1 cellular context compared by ENCODE assay signal in the genomic region with DNA sequence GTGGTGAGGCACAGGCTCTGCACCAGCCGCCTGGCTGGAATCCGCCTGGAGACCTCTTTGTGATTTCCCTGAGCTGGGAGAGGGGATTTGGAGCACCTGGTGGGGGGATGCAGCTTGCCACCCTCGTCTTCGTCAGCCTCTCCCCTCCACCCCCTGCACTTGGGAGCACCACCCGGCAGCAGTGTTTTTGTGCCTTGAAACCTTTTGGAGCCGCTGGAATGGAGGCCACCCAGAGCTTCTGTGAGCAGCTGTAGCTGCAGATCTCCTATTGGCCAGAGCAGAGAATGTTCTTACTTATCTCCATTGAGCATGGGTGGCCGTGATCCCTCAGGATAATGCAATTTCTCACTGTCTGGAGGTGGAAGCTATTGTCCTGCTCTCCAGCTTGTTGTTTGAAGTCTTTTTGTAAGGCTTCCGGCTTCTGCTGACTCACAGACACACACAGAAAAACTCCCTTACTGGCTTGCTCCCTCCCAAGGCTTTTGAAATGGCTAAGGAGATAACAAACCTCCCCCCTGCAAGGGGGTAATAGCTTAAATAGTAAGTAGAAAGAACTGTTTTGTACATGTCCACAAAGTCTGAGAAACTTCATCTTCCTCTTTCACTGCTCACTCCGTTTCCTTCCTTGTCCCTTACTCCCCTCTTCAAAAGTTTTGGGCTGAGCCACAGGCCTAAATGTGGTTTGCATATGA.
TF ChIP-seq lines count a peak whose summit lies in the region.

No MANE protein-coding gene starts in this region.

TF ChIP-seq in K562, 482 proteins besides CTCF, POLR2A, EP300 and RAD21 (continued from another document and continues in another):
- TF ChIP-seq, protein P1, sequence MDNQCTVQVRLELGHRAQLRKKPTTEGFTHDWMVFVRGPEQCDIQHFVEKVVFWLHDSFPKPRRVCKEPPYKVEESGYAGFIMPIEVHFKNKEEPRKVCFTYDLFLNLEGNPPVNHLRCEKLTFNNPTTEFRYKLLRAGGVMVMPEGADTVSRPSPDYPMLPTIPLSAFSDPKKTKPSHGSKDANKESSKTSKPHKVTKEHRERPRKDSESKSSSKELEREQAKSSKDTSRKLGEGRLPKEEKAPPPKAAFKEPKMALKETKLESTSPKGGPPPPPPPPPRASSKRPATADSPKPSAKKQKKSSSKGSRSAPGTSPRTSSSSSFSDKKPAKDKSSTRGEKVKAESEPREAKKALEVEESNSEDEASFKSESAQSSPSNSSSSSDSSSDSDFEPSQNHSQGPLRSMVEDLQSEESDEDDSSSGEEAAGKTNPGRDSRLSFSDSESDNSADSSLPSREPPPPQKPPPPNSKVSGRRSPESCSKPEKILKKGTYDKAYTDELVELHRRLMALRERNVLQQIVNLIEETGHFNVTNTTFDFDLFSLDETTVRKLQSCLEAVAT (IDR thresholded peaks at IDR 0.05): peak; percentile 8 to 59; a peak in 2 of 4 replicates
- TF ChIP-seq ZNF184 (CRISPR knock-in tag; IDR thresholded peaks at IDR 0.05) (no peak), GABPB2 (CRISPR knock-in tag; conservative IDR thresholded peaks at IDR 0.05) (no peak), RHOXF2B (CRISPR knock-in tag; conservative IDR thresholded peaks at IDR 0.05) (no peak), BRF1 (IDR thresholded peaks at IDR 0.05; ENCODE audit: borderline replicate concordance, extremely low read depth, insufficient read length) (no peak), NFATC3 (IDR thresholded peaks at IDR 0.05) (no peak), TBL1XR1 (IDR thresholded peaks at IDR 0.05; ENCODE audit: low read length in 2 of 2) (peak; percentile 28 to 60; a peak in 2 of 4 replicates), FOXM1 (IDR thresholded peaks at IDR 0.05; ENCODE audit: low read depth) (peak; percentile 74; the same call in 1 of the 2 replicates), FOXM1 (CRISPR knock-in tag; IDR thresholded peaks at IDR 0.05; ENCODE audit: low read depth) (no peak), PTTG1 (tag; IDR thresholded peaks at IDR 0.05; ENCODE audit: low read depth) (no peak), CBFA2T2 (conservative IDR thresholded peaks at IDR 0.05) (peak; percentile 91), NCOA1 (IDR thresholded peaks at IDR 0.05; ENCODE audit: low read depth) (peak; percentile 60; the same call in 1 of the 2 replicates), ZNF57 (CRISPR knock-in tag; IDR thresholded peaks at IDR 0.05) (no peak), RFX1 (IDR thresholded peaks at IDR 0.05) (no peak), ZNF133 (CRISPR knock-in tag; IDR thresholded peaks at IDR 0.05) (no peak), HMG20B (CRISPR knock-in tag; IDR thresholded peaks at IDR 0.05) (0 out of 2 replicates have a peak, but pooled peaks have one; percentile 22), U2AF2 (optimal IDR thresholded peaks at IDR 0.05; ENCODE audit: low read depth, low read length) (no peak), POLR2H (tag; IDR thresholded peaks at IDR 0.05; ENCODE audit: low read depth) (peak; percentile 73), MYC (IDR thresholded peaks at IDR 0.05; ENCODE audit: low read depth, low read length) (no peak), MYC (CRISPR knock-in tag; IDR thresholded peaks at IDR 0.05; ENCODE audit: borderline replicate concordance, low read depth) (peak; percentile 24; the same call in 1 of the 2 replicates), HNRNPL (IDR thresholded peaks at IDR 0.05; ENCODE audit: low read depth, low read length) (no peak), SNIP1 (IDR thresholded peaks at IDR 0.05; ENCODE audit: low read depth) (no peak), NFE2 (IDR thresholded peaks at IDR 0.05; ENCODE audit: low read depth) (peak; percentile 92), FIP1L1 (IDR thresholded peaks at IDR 0.05; ENCODE audit: low read depth, low read length, poor library complexity, severe bottlenecking) (no peak), SMARCC2 (IDR thresholded peaks at IDR 0.05; ENCODE audit: low read depth) (peak; percentile 88), E2F3 (CRISPR knock-in tag; IDR thresholded peaks at IDR 0.05) (no peak; the same call in 1 of the 2 replicates), POLR2B (IDR thresholded peaks at IDR 0.05; ENCODE audit: low read depth, partially characterized antibody) (peak; percentile 55), TSC22D4 (tag; IDR thresholded peaks at IDR 0.05) (no peak), ZNF140 (CRISPR knock-in tag; IDR thresholded peaks at IDR 0.05) (no peak)
- TF ChIP-seq, protein P2, sequence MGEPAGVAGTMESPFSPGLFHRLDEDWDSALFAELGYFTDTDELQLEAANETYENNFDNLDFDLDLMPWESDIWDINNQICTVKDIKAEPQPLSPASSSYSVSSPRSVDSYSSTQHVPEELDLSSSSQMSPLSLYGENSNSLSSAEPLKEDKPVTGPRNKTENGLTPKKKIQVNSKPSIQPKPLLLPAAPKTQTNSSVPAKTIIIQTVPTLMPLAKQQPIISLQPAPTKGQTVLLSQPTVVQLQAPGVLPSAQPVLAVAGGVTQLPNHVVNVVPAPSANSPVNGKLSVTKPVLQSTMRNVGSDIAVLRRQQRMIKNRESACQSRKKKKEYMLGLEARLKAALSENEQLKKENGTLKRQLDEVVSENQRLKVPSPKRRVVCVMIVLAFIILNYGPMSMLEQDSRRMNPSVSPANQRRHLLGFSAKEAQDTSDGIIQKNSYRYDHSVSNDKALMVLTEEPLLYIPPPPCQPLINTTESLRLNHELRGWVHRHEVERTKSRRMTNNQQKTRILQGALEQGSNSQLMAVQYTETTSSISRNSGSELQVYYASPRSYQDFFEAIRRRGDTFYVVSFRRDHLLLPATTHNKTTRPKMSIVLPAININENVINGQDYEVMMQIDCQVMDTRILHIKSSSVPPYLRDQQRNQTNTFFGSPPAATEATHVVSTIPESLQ (CRISPR knock-in tag; IDR thresholded peaks at IDR 0.05): no peak
- TF ChIP-seq, protein P3, sequence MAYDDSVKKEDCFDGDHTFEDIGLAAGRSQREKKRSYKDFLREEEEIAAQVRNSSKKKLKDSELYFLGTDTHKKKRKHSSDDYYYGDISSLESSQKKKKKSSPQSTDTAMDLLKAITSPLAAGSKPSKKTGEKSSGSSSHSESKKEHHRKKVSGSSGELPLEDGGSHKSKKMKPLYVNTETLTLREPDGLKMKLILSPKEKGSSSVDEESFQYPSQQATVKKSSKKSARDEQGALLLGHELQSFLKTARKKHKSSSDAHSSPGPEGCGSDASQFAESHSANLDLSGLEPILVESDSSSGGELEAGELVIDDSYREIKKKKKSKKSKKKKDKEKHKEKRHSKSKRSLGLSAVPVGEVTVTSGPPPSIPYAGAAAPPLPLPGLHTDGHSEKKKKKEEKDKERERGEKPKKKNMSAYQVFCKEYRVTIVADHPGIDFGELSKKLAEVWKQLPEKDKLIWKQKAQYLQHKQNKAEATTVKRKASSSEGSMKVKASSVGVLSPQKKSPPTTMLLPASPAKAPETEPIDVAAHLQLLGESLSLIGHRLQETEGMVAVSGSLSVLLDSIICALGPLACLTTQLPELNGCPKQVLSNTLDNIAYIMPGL (CRISPR knock-in tag; IDR thresholded peaks at IDR 0.05): no peak
- TF ChIP-seq, protein P4, sequence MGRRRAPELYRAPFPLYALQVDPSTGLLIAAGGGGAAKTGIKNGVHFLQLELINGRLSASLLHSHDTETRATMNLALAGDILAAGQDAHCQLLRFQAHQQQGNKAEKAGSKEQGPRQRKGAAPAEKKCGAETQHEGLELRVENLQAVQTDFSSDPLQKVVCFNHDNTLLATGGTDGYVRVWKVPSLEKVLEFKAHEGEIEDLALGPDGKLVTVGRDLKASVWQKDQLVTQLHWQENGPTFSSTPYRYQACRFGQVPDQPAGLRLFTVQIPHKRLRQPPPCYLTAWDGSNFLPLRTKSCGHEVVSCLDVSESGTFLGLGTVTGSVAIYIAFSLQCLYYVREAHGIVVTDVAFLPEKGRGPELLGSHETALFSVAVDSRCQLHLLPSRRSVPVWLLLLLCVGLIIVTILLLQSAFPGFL (CRISPR knock-in tag; IDR thresholded peaks at IDR 0.05): no peak
- TF ChIP-seq, protein P5, sequence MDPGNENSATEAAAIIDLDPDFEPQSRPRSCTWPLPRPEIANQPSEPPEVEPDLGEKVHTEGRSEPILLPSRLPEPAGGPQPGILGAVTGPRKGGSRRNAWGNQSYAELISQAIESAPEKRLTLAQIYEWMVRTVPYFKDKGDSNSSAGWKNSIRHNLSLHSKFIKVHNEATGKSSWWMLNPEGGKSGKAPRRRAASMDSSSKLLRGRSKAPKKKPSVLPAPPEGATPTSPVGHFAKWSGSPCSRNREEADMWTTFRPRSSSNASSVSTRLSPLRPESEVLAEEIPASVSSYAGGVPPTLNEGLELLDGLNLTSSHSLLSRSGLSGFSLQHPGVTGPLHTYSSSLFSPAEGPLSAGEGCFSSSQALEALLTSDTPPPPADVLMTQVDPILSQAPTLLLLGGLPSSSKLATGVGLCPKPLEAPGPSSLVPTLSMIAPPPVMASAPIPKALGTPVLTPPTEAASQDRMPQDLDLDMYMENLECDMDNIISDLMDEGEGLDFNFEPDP (CRISPR knock-in tag; IDR thresholded peaks at IDR 0.05): no peak
- TF ChIP-seq, protein P6, sequence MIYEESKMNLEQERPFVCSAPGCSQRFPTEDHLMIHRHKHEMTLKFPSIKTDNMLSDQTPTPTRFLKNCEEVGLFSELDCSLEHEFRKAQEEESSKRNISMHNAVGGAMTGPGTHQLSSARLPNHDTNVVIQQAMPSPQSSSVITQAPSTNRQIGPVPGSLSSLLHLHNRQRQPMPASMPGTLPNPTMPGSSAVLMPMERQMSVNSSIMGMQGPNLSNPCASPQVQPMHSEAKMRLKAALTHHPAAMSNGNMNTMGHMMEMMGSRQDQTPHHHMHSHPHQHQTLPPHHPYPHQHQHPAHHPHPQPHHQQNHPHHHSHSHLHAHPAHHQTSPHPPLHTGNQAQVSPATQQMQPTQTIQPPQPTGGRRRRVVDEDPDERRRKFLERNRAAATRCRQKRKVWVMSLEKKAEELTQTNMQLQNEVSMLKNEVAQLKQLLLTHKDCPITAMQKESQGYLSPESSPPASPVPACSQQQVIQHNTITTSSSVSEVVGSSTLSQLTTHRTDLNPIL (CRISPR knock-in tag; IDR thresholded peaks at IDR 0.05): no peak
- TF ChIP-seq, protein P7, sequence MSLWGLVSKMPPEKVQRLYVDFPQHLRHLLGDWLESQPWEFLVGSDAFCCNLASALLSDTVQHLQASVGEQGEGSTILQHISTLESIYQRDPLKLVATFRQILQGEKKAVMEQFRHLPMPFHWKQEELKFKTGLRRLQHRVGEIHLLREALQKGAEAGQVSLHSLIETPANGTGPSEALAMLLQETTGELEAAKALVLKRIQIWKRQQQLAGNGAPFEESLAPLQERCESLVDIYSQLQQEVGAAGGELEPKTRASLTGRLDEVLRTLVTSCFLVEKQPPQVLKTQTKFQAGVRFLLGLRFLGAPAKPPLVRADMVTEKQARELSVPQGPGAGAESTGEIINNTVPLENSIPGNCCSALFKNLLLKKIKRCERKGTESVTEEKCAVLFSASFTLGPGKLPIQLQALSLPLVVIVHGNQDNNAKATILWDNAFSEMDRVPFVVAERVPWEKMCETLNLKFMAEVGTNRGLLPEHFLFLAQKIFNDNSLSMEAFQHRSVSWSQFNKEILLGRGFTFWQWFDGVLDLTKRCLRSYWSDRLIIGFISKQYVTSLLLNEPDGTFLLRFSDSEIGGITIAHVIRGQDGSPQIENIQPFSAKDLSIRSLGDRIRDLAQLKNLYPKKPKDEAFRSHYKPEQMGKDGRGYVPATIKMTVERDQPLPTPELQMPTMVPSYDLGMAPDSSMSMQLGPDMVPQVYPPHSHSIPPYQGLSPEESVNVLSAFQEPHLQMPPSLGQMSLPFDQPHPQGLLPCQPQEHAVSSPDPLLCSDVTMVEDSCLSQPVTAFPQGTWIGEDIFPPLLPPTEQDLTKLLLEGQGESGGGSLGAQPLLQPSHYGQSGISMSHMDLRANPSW (CRISPR knock-in tag; IDR thresholded peaks at IDR 0.05): no peak
- TF ChIP-seq, protein P8, sequence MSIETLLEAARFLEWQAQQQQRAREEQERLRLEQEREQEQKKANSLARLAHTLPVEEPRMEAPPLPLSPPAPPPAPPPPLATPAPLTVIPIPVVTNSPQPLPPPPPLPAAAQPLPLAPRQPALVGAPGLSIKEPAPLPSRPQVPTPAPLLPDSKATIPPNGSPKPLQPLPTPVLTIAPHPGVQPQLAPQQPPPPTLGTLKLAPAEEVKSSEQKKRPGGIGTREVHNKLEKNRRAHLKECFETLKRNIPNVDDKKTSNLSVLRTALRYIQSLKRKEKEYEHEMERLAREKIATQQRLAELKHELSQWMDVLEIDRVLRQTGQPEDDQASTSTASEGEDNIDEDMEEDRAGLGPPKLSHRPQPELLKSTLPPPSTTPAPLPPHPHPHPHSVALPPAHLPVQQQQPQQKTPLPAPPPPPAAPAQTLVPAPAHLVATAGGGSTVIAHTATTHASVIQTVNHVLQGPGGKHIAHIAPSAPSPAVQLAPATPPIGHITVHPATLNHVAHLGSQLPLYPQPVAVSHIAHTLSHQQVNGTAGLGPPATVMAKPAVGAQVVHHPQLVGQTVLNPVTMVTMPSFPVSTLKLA (conservative IDR thresholded peaks at IDR 0.05): peak in 1 of 2 experiments; percentile 39; a peak in 2 of 4 replicates
